In the genomic region with DNA sequence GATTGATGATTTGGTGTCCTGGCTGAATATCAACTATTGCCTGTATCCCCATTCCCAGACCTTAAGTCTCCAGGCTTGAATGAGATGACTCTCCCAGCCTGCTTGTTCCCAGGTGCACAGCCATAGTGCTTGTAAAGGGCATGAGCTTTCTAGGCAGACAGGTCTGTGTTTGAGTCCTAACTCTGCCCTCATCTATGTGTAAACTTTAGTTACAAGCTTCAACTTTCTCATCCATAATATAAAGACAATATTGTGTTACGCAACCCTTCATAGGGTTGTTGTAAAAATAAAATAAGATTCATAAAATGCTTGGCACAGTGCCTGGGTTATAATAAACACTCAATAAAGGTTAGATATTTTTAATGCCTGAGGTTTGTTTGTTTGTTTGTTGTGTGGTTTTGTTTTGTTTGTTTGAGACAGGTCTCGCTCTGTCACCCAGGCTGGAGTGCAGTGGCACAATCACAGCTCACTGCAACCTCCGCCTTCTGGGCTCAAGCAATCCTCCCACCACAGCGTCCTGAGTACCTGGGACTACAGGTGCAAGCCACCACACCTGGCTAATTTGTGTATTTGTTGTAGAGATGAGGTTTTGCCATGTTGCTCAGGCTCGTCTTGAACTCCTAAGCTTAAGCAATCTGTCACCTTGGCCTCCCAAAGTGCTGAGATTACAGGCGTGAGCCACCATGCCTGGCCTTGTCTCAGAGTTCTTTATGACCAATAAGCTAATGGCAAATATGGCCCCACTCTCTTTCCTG, we compare ENCODE assay signal across 25 cellular contexts.
"Had no signal": no experiment of that assay in that cellular context is flagged by ENCODE, and none has a peak within 500 bp of the region (broad histone marks: within the 10 kb centered on the region; RNA-seq: fewer than 3 reads in every experiment).

No MANE protein-coding gene starts in this region.

- H2AFZ ChIP-seq: neural progenitor cell, parathyroid adenoma had no signal

- H3K27me3 ChIP-seq: esophagus squamous epithelium, heart right ventricle, neural progenitor cell, stomach, thyroid gland had no signal

- H3K4me3 ChIP-seq: coronary artery, esophagus squamous epithelium, heart right ventricle, lung, neural progenitor cell, stomach, thyroid gland had no signal

- H3K4me1 ChIP-seq: parathyroid adenoma had no signal

- DNase-seq: dermis blood vessel endothelial cell; effector memory CD8-positive, alpha-beta T cell; erythroblast; esophagus squamous epithelium; foreskin melanocyte; glutamatergic neuron; heart right ventricle; hippocampal formation; immature natural killer cell; naive thymus-derived CD4-positive, alpha-beta T cell; stimulated activated CD4-positive, alpha-beta T cell treated with anti-CD3 and anti-CD28 coated beads, Interleukin-2, amount 100 ng/mL, for 24 hours; stimulated activated CD4-positive, alpha-beta T cell treated with anti-CD3 and anti-CD28 coated beads, Interleukin-4, amount 100 ng/mL, for 24 hours; stimulated activated naive CD4-positive, alpha-beta T cell treated with Interleukin-2 at 50 U/mL for 16 hours; stomach; thyroid gland had no signal

- H3K27ac ChIP-seq: coronary artery, esophagus squamous epithelium, heart right ventricle, neural progenitor cell, parathyroid adenoma, stomach, thyroid gland had no signal

- FAIRE-seq: endometrium, keratinocyte, urothelium cell line had no signal

- H3K36me3 ChIP-seq: esophagus squamous epithelium, heart right ventricle, neural progenitor cell, stomach, thyroid gland had no signal

- H3K79me2 ChIP-seq: parathyroid adenoma had no signal

- H3K4me2 ChIP-seq: neural progenitor cell had no signal

- H3K9ac ChIP-seq: neural progenitor cell, parathyroid adenoma had no signal

- H3K9me3 ChIP-seq: esophagus squamous epithelium, stomach, thyroid gland had no signal

- ATAC-seq: effector memory CD8-positive, alpha-beta T cell; heart right ventricle; left lobe of liver; naive thymus-derived CD4-positive, alpha-beta T cell; sciatic nerve; stimulated activated effector memory CD8-positive, alpha-beta T cell treated with anti-CD3 and anti-CD28 coated beads, Interleukin-12 subunit alpha, Interleukin-12 subunit beta, amount 100 ng/mL, for 72 hours had no signal
